In the genomic region with DNA sequence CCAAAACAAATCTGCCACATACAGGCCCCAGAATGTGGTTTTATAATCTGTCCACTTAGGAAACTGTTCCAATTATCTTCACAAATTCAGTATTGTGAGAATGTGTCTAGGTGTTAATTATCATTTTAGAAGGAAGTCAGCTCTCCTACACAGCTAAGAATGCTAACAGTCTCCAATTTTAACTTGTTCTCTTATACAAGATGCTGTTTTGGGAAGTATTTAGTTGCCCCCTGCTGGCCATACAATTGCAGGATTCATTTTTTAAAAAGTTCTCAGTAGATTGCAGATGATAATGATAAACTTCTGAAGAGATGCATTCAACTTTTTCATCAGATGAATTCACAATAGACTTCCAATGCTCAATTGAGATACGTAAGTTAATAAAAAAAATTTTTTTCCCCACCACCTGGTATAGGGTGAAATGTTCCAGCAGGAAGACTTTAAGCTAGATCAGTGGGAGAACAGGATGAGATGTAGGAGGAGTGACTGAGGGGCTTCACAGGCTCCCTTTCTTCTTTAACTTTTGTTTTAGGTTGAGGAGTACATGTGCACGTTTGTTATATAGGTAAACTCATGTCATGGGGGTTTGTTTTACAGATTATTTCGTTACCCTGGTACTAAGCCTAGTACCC, we compare ENCODE assay signal across 8 cellular contexts. TPM values are rescaled to one million over a fixed set of nuclear protein-coding genes. Genes with fewer than 3 reads are reported as not detected.
DNase-seq lines count a peak whose midpoint lies in the region; ATAC-seq, FAIRE-seq and TF ChIP-seq lines count a peak whose summit lies in the region.

No MANE protein-coding gene starts in this region.

- POLR2A ChIA-PET in CD8-positive, alpha-beta T cell (lab: Charles Lee), result no interaction called here
- POLR2A ChIA-PET in T-cell (lab: Charles Lee), result interaction anchor here (0.6 to 1.3 kb wide), 4 partner anchors 32 to 192 kb away, joined by 3 to 14 read pairs (median 3); no protein-coding TSS in a partner anchor

- no peaks in the 10 kb centered on the region for H3K27me3 Mint-ChIP-seq in CD8-positive, alpha-beta T cell (ENCODE audit: low read depth)
- H3K27me3 Mint-ChIP-seq in T-cell, result no peaks in the 10 kb centered on the region
- no peaks in the 10 kb centered on the region for H3K27me3 Mint-ChIP-seq in natural killer cell treated with Interleukin-12 subunit alpha and Interleukin-12 subunit beta and Interleukin-15 and Interleukin-18, amount 100 ng/mL, for 72 hours

- no peaks in the 10 kb centered on the region for H3K36me3 ChIP-seq in CD8-positive, alpha-beta T cell (ENCODE audit: insufficient read depth, low read length)

- H3K9me3 ChIP-seq in CD8-positive, alpha-beta T cell (ENCODE audit: low read length), result no peaks in the 10 kb centered on the region

- peaks cover 2% of the 10 kb centered on the region for H3K4me1 Mint-ChIP-seq in CD8-positive, alpha-beta T cell (ENCODE audit: low read depth)
- peaks cover 0 to 1% (median 0%) of the 10 kb centered on the region in 3 donors for H3K4me1 Mint-ChIP-seq in T-cell
- peaks cover 35 to 40% of the 10 kb centered on the region in 2 donors for H3K4me1 Mint-ChIP-seq in natural killer cell treated with Interleukin-12 subunit alpha and Interleukin-12 subunit beta and Interleukin-15 and Interleukin-18, amount 100 ng/mL, for 72 hours (ENCODE audit: low read depth in 2 of 2)

- no peak overlapping the region for H3K4me3 Mint-ChIP-seq in CD8-positive, alpha-beta T cell
- H3K4me3 Mint-ChIP-seq in T-cell, result no peak overlapping the region
- H3K4me3 Mint-ChIP-seq in natural killer cell treated with Interleukin-12 subunit alpha and Interleukin-12 subunit beta and Interleukin-15 and Interleukin-18, amount 100 ng/mL, for 72 hours, result no peak overlapping the region

- no peaks in the 10 kb centered on the region for H3K36me3 Mint-ChIP-seq in CD8-positive, alpha-beta T cell
- no peaks in the 10 kb centered on the region for H3K36me3 Mint-ChIP-seq in T-cell
- H3K36me3 Mint-ChIP-seq in natural killer cell treated with Interleukin-12 subunit alpha and Interleukin-12 subunit beta and Interleukin-15 and Interleukin-18, amount 100 ng/mL, for 72 hours, result peaks cover 7% of the 10 kb centered on the region

- TF ChIP-seq CTCF in CD8-positive, alpha-beta T cell (IDR thresholded peaks at IDR 0.05), result peak; percentile 93

- H3K27ac ChIP-seq in CD8-positive, alpha-beta T cell (ENCODE audit: low read depth, low read length), result no peak overlapping the region

- peak in 6 of 7 experiments; percentile 2 to 54 (median 36) for DNase-seq in CD8-positive, alpha-beta T cell
- peak; percentile 82 to 83 for DNase-seq in Kasumi-1 (lab: John Stamatoyannopoulos, UW)
- peak in 29 of 34 experiments; percentile 2 to 51 (median 30) for DNase-seq in T-cell
- no peak for DNase-seq in natural killer cell treated with Interleukin-12 subunit alpha and Interleukin-12 subunit beta and Interleukin-15 and Interleukin-18, amount 100 ng/mL, for 72 hours (ENCODE audit: low spot score)
- no peak for DNase-seq in iPS-NIHi7 (ENCODE audit: extremely low spot score)

- no peak overlapping the region for H3K27ac Mint-ChIP-seq in CD8-positive, alpha-beta T cell
- peak overlapping the region in 1 of 2 donors; percentile 22 for H3K27ac Mint-ChIP-seq in T-cell
- peak overlapping the region; percentile 72 to 96 for H3K27ac Mint-ChIP-seq in natural killer cell treated with Interleukin-12 subunit alpha and Interleukin-12 subunit beta and Interleukin-15 and Interleukin-18, amount 100 ng/mL, for 72 hours

- no peaks in the 10 kb centered on the region for H3K27me3 ChIP-seq in CD8-positive, alpha-beta T cell (ENCODE audit: insufficient read depth, low read length)

- CTCF ChIA-PET in CD8-positive, alpha-beta T cell (lab: Charles Lee), result interaction anchor here (0.6 to 2.9 kb wide), 33 partner anchors 11 to 1060 kb away, joined by 3 to 14 read pairs (median 4); partner anchors contain the start of genes BBS10 and OSBPL8
- CTCF ChIA-PET in T-cell (lab: Charles Lee), result interaction anchor here (0.6 to 1.7 kb wide), 28 partner anchors 12 to 1947 kb away, joined by 3 to 10 read pairs (median 4); partner anchors contain the start of genes OSBPL8 (in 2 of the 2) and BBS10 (in 1 of the 2)

- ATAC-seq in CD8-positive, alpha-beta T cell, result peak; percentile 68
- ATAC-seq in GM18517 (IDR thresholded peaks at IDR 0.05; ENCODE audit: unreplicated experiment), result peak; percentile 80
- peak; percentile 58 to 70 (median 64) for ATAC-seq in T-cell (replicated peaks in 1 of 4)
- ATAC-seq in natural killer cell treated with Interleukin-12 subunit alpha and Interleukin-12 subunit beta and Interleukin-15 and Interleukin-18, amount 100 ng/mL, for 72 hours, result no peak
- no peak for ATAC-seq in GM18519 (IDR thresholded peaks at IDR 0.05; ENCODE audit: low FRiP score, unreplicated experiment)

- H3K4me3 ChIP-seq in CD8-positive, alpha-beta T cell (ENCODE audit: low read depth, low read length), result no peak overlapping the region

- peak; percentile 88 for FAIRE-seq in endometrium (lab: Jason Lieb, UNC)

- intact Hi-C loops in CD8-positive, alpha-beta T cell (cut with DNase I, micrococcal nuclease), result loop anchor here (1.0 to 10.0 kb wide), 7 partner anchors 28 to 1898 kb away; partner anchors contain the start of gene OSBPL8 (in 1 of the 2)

- no peaks in the 10 kb centered on the region for H3K4me1 ChIP-seq in CD8-positive, alpha-beta T cell (ENCODE audit: insufficient read depth, low read length)

- no peaks in the 10 kb centered on the region for H3K9me3 Mint-ChIP-seq in CD8-positive, alpha-beta T cell
- H3K9me3 Mint-ChIP-seq in T-cell, result no peaks in the 10 kb centered on the region
- no peaks in the 10 kb centered on the region for H3K9me3 Mint-ChIP-seq in natural killer cell treated with Interleukin-12 subunit alpha and Interleukin-12 subunit beta and Interleukin-15 and Interleukin-18, amount 100 ng/mL, for 72 hours

RNA-seq across cellular contexts. Expression of gene OSBPL8, which starts 27.3 kb away (rescaled TPM):
- 100 to 1,000 TPM; 112 to 115 TPM for total RNA-seq in CD8-positive, alpha-beta T cell
- total RNA-seq in T-cell, result 100 to 1,000 TPM; 122 to 152 (median 130) TPM
- 100 to 1,000 TPM in 1 of 2 donors, 10 to 100 TPM in 1; 99.0 to 105 TPM for total RNA-seq in natural killer cell treated with Interleukin-12 subunit alpha and Interleukin-12 subunit beta and Interleukin-15 and Interleukin-18, amount 100 ng/mL, for 72 hours

Comparison
In these comparisons a context has a peak if more than half of its experiments do, and no peak if none do; other contexts are left out.
1. ATAC-seq: peak in CD8-positive, alpha-beta T cell (single experiment), GM18517 (single experiment) and T-cell (4 of 4); none in natural killer cell treated with Interleukin-12 subunit alpha and Interleukin-12 subunit beta and Interleukin-15 and Interleukin-18, amount 100 ng/mL, for 72 hours (0 of 2) and GM18519 (single experiment).
2. DNase-seq: peak in CD8-positive, alpha-beta T cell (6 of 7), Kasumi-1 (2 of 2) and T-cell (29 of 34); none in natural killer cell treated with Interleukin-12 subunit alpha and Interleukin-12 subunit beta and Interleukin-15 and Interleukin-18, amount 100 ng/mL, for 72 hours (single experiment) and iPS-NIHi7 (single experiment).